ENCODE assay signal across 8 cellular contexts in the genomic region with DNA sequence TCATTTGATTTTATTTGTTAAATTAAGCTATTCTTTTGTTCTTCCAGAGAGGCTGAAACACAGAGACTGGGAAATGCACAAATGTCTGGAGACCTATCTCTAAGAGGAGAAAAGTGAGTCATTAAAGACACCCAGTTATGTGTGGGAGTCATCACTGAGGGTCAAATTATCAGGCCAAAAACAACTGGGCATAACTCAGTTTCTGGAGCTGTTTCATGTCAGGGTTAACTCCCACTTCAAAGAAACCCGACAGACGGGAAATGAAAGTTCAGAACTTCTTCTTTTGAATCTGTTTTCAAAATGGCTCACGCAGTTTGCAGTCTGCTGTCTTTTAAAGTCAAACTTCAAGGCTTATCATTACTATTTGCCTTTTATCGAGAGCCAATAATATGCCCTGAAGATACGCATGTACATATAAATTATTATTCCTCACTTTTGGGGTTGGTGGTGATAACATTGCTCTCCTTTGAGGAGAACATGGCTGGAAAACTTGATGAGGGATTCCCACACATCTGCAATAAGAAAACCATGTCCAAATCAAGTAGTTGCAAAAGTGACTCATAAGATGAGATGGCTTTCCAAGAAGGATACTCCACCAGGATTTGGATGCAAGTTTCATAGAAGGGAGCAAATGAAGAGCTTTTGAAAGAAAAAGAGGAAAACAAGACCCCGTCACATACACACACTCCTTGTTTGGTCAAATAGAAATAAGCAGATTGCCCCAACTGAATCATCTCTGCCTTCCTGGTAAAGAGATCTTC.
DNase-seq lines count a peak whose midpoint lies in the region; ATAC-seq and TF ChIP-seq lines count a peak whose summit lies in the region.

No MANE protein-coding gene starts in this region.

- no peaks in the 10 kb centered on the region for H3K36me3 ChIP-seq in neural progenitor cell

- H3K36me3 Mint-ChIP-seq in neural progenitor cell: no peaks in the 10 kb centered on the region
- no peaks in the 10 kb centered on the region for H3K36me3 Mint-ChIP-seq in activated CD4-positive, alpha-beta T cell treated with anti-CD3 and anti-CD28 coated beads for 36 hours (ENCODE audit: low read depth)

- no peaks in the 10 kb centered on the region for H3K27me3 Mint-ChIP-seq in neural progenitor cell (ENCODE audit: insufficient read depth, low read depth)
- no peaks in the 10 kb centered on the region for H3K27me3 Mint-ChIP-seq in activated CD4-positive, alpha-beta T cell treated with anti-CD3 and anti-CD28 coated beads for 36 hours

- H3K9ac ChIP-seq in neural progenitor cell: no peak overlapping the region

- no peaks in the 10 kb centered on the region for H3K4me1 ChIP-seq in neural progenitor cell

- CTCF ChIA-PET in activated CD4-positive, alpha-beta T cell treated with anti-CD3 and anti-CD28 coated beads for 36 hours (lab: Charles Lee): no interaction called here

- H3K4me3 Mint-ChIP-seq in neural progenitor cell: no peak overlapping the region
- no peak overlapping the region for H3K4me3 Mint-ChIP-seq in activated CD4-positive, alpha-beta T cell treated with anti-CD3 and anti-CD28 coated beads for 36 hours

- TF ChIP-seq CTCF in neural progenitor cell (IDR thresholded peaks at IDR 0.05): no peak

- peak; percentile 93 for ATAC-seq in GM18873 (IDR thresholded peaks at IDR 0.05; ENCODE audit: low FRiP score, unreplicated experiment)
- ATAC-seq in HG02970 (IDR thresholded peaks at IDR 0.05; ENCODE audit: low FRiP score, unreplicated experiment): peak; percentile 82
- ATAC-seq in activated CD4-positive, alpha-beta T cell treated with anti-CD3 and anti-CD28 coated beads for 36 hours: no peak

- intact Hi-C loops in activated CD4-positive, alpha-beta T cell treated with anti-CD3 and anti-CD28 coated beads for 36 hours (cut with DNase I, micrococcal nuclease): no loop called here

- no peak overlapping the region for H3K4me2 ChIP-seq in neural progenitor cell

- POLR2A ChIA-PET in activated CD4-positive, alpha-beta T cell treated with anti-CD3 and anti-CD28 coated beads for 36 hours (lab: Charles Lee): no interaction called here

- H3K27ac ChIP-seq in neural progenitor cell: no peak overlapping the region

- H3K9me3 Mint-ChIP-seq in neural progenitor cell: no peaks in the 10 kb centered on the region
- H3K9me3 Mint-ChIP-seq in activated CD4-positive, alpha-beta T cell treated with anti-CD3 and anti-CD28 coated beads for 36 hours (ENCODE audit: low read depth): no peaks in the 10 kb centered on the region

- peak; percentile 78 for DNase-seq in RPMI7951 (ENCODE audit: low read depth)
- DNase-seq in neural progenitor cell (ENCODE audit: low spot score): no peak
- no peak for DNase-seq in activated CD4-positive, alpha-beta T cell treated with anti-CD3 and anti-CD28 coated beads for 36 hours
- no peak for DNase-seq in stimulated activated CD4-positive, alpha-beta T cell treated with anti-CD3 and anti-CD28 coated beads, Interleukin-4, amount 100 ng/mL, for 24 hours
- DNase-seq in NCI-H128 (lab: John Stamatoyannopoulos, UW; ENCODE audit: unreplicated experiment): no peak
- DNase-seq in COLO829 (ENCODE audit: low spot score): no peak

- H3K4me1 Mint-ChIP-seq in neural progenitor cell: no peaks in the 10 kb centered on the region
- peaks cover 2% of the 10 kb centered on the region for H3K4me1 Mint-ChIP-seq in activated CD4-positive, alpha-beta T cell treated with anti-CD3 and anti-CD28 coated beads for 36 hours

- no peaks in the 10 kb centered on the region for H3K27me3 ChIP-seq in neural progenitor cell

- H3K27ac Mint-ChIP-seq in neural progenitor cell: no peak overlapping the region
- no peak overlapping the region for H3K27ac Mint-ChIP-seq in activated CD4-positive, alpha-beta T cell treated with anti-CD3 and anti-CD28 coated beads for 36 hours

- peak overlapping the region; percentile 23 for H2AFZ ChIP-seq in neural progenitor cell (replicated peaks)

- no peaks in the 10 kb centered on the region for H3F3A ChIP-seq in neural progenitor cell (ENCODE audit: low read depth)

- H3K9me3 ChIP-seq in neural progenitor cell (ENCODE audit: low read depth): no peaks in the 10 kb centered on the region

- H3K4me3 ChIP-seq in neural progenitor cell: no peak overlapping the region

- H4K20me1 ChIP-seq in neural progenitor cell (ENCODE audit: low read depth): no peaks in the 10 kb centered on the region

- no peaks in the 10 kb centered on the region for H3K79me2 ChIP-seq in neural progenitor cell (ENCODE audit: low read depth)
